In genomic region chr19:12453495-12453894, GRCh38 we compare ENCODE assay signal across 26 cellular contexts. TPM values are rescaled to one million over a fixed set of nuclear protein-coding genes. Genes with fewer than 3 reads are reported as not detected.
DNase-seq lines count a peak whose midpoint lies in the region; TF ChIP-seq lines count a peak whose summit lies in the region.
"Had no signal": no experiment of that assay in that cellular context is flagged by ENCODE, and none has a peak within 500 bp of the region (broad histone marks: within the 10 kb centered on the region; RNA-seq: fewer than 3 reads in every experiment).

No MANE protein-coding gene starts in this region.

- no peak overlapping the region for H3K23ac ChIP-seq in trophoblast cell (ENCODE audit: low read length)

- DNase-seq in Calu3 (peak; percentile 32), PC-9 (peak; percentile 55 to 69), trophoblast cell (peak; percentile 79 to 93), pons (ENCODE audit: low spot score) (no peak), NCI-H1930 (lab: John Stamatoyannopoulos, UW) (no peak), NCI-H526 (lab: John Stamatoyannopoulos, UW) (no peak)
- DNase-seq: activated CD4-positive, alpha-beta T cell treated with anti-CD3 and anti-CD28 coated beads for 48 hours; activated CD8-positive, alpha-beta memory T cell treated with anti-CD3 and anti-CD28 coated beads for 24 hours; activated effector memory CD4-positive, alpha-beta T cell treated with Interleukin-2 at 50 U/mL for 16 hours; anterior cingulate cortex; CD8-positive, alpha-beta T cell; DMS 273 treated with DMSO at 0.1 percent for 48 hours; gastrocnemius medialis; HCEC 1CT; IMR-90; NCI-H1092; NCI-H187 treated with DMSO at 0.1 percent for 48 hours; NCI-H2227 treated with DMSO at 0.1 percent for 48 hours; ovary; stimulated activated naive CD4-positive, alpha-beta T cell; T1000; WERI-Rb-1 had no signal

- intact Hi-C loops in Calu3 (cut with micrococcal nuclease; ENCODE audit: unreplicated experiment) (no loop called here), PC-9 (cut with micrococcal nuclease; ENCODE audit: unreplicated experiment) (no loop called here)

- H3K9ac ChIP-seq in HUES48 (ENCODE audit: low read depth, low read length): no peak overlapping the region
- H3K9ac ChIP-seq in trophoblast cell (ENCODE audit: low read length): no peak overlapping the region

- no peak overlapping the region for H3K4me3 Mint-ChIP-seq in Calu3 (ENCODE audit: low read depth, unreplicated experiment)
- H3K4me3 Mint-ChIP-seq: activated naive CD8-positive, alpha-beta T cell; B cell; CD8-positive, alpha-beta T cell had no signal

- H3K36me3 ChIP-seq in HUES48 (ENCODE audit: control insufficient read depth, insufficient read depth, low read length): no peaks in the 10 kb centered on the region
- H3K36me3 ChIP-seq in PC-9 (ENCODE audit: low read depth): no peaks in the 10 kb centered on the region
- peaks cover 0 to 2% of the 10 kb centered on the region in 2 experiments for H3K36me3 ChIP-seq in trophoblast cell (ENCODE audit: control insufficient read depth in 1 of 2, insufficient read depth in 2 of 2, low read length in 2 of 2)
- H3K36me3 ChIP-seq: gastrocnemius medialis, ovary, WERI-Rb-1 had no signal

- H3K4me1 ChIP-seq in HUES48 (ENCODE audit: control insufficient read depth, insufficient read depth, low read length): no peaks in the 10 kb centered on the region
- H3K4me1 ChIP-seq in PC-9 (replicated peaks; ENCODE audit: insufficient read depth): peaks cover 16% of the 10 kb centered on the region
- H3K4me1 ChIP-seq in trophoblast cell (ENCODE audit: control insufficient read depth in 1 of 2, insufficient read depth in 2 of 2, low read length in 2 of 2): no peaks in the 10 kb centered on the region
- H3K4me1 ChIP-seq: gastrocnemius medialis had no signal

- H3K4me2 ChIP-seq in PC-9 (peak overlapping the region; percentile 50), trophoblast cell (ENCODE audit: low read length) (no peak overlapping the region)

- H3K27ac ChIP-seq in HUES48 (ENCODE audit: low read depth, low read length) (peak overlapping the region; percentile 27), PC-9 (no peak overlapping the region), trophoblast cell (ENCODE audit: low read depth, low read length) (no peak overlapping the region)
- H3K27ac ChIP-seq: gastrocnemius medialis, ovary, skin epidermis, WERI-Rb-1 had no signal

- H3F3A ChIP-seq in PC-9 (ENCODE audit: insufficient read depth, low read depth): 0 out of 2 replicates have a peak, but pooled peaks cover 3% of the 10 kb centered on the region

- BruUV-seq in Calu3 (replicated peaks; lab: Mats Ljungman, UMichigan) (no TSS peak), PC-9 (replicated peaks; lab: Mats Ljungman, UMichigan) (no TSS peak)

- H3K4me1 Mint-ChIP-seq in Calu3 (ENCODE audit: low read depth, unreplicated experiment): no peaks in the 10 kb centered on the region
- H3K4me1 Mint-ChIP-seq: B cell had no signal

- H3K9me3 Mint-ChIP-seq in Calu3 (ENCODE audit: low read depth, unreplicated experiment): peaks cover 8% of the 10 kb centered on the region

- H3K9me2 ChIP-seq in PC-9 (ENCODE audit: insufficient read depth): no peaks in the 10 kb centered on the region

- no peaks in the 10 kb centered on the region for H3K36me3 Mint-ChIP-seq in Calu3 (ENCODE audit: insufficient read depth, unreplicated experiment)

- no peak overlapping the region for H4K91ac ChIP-seq in trophoblast cell (ENCODE audit: low read depth, low read length)

- no peaks in the 10 kb centered on the region for H3K27me3 ChIP-seq in HUES48 (ENCODE audit: control insufficient read depth, insufficient read depth, low read length)
- H3K27me3 ChIP-seq in PC-9 (ENCODE audit: insufficient read depth, low read depth): no peaks in the 10 kb centered on the region
- H3K27me3 ChIP-seq in trophoblast cell (ENCODE audit: insufficient read depth, low read length): no peaks in the 10 kb centered on the region
- H3K27me3 ChIP-seq: gastrocnemius medialis, ovary had no signal

- H3K14ac ChIP-seq in trophoblast cell (ENCODE audit: low read length): no peak overlapping the region

- H2BK12ac ChIP-seq in trophoblast cell (ENCODE audit: low read length): no peak overlapping the region

- no peak overlapping the region for H4K12ac ChIP-seq in trophoblast cell (ENCODE audit: low read depth, low read length)

- no peak overlapping the region for H3K18ac ChIP-seq in trophoblast cell (ENCODE audit: low read length)

- H3K4me3 ChIP-seq in HUES48 (ENCODE audit: low read depth, low read length) (no peak overlapping the region), PC-9 (no peak overlapping the region), trophoblast cell (ENCODE audit: low read depth, low read length) (no peak overlapping the region)
- H3K4me3 ChIP-seq: ovary, skin epidermis had no signal

- WGBS in trophoblast cell (ENCODE audit: extremely low coverage, insufficient coverage, insufficient read length): no CpG with 5 or more reads among the region's 6 CpGs

- H2AFZ ChIP-seq in PC-9 (no peak overlapping the region), trophoblast cell (ENCODE audit: insufficient read depth, low read length, poor library complexity) (no peak overlapping the region)

- H2BK120ac ChIP-seq in trophoblast cell (ENCODE audit: insufficient read depth, low read length, poor library complexity): no peak overlapping the region

- H3K27me3 Mint-ChIP-seq in Calu3 (ENCODE audit: unreplicated experiment): no peaks in the 10 kb centered on the region
- H3K27me3 Mint-ChIP-seq: activated naive CD8-positive, alpha-beta T cell; B cell had no signal

- H3K27ac Mint-ChIP-seq in Calu3 (ENCODE audit: unreplicated experiment): no peak overlapping the region
- H3K27ac Mint-ChIP-seq: activated naive CD8-positive, alpha-beta T cell; B cell; CD8-positive, alpha-beta T cell had no signal

- H3K79me2 ChIP-seq in PC-9 (ENCODE audit: low read depth) (no peaks in the 10 kb centered on the region), trophoblast cell (ENCODE audit: control insufficient read depth, insufficient read depth, low read length, poor library complexity) (no peaks in the 10 kb centered on the region)

- H4K20me1 ChIP-seq in PC-9 (ENCODE audit: insufficient read depth): no peaks in the 10 kb centered on the region

- CTCF ChIA-PET in Calu3 (lab: Charles Lee) (no interaction called here), PC-9 (lab: Charles Lee) (no interaction called here)

- H2AK5ac ChIP-seq in trophoblast cell (ENCODE audit: low read length): no peak overlapping the region

- POLR2A ChIA-PET in PC-9 (lab: Charles Lee; ENCODE audit: unreplicated experiment): no interaction called here

- no peak overlapping the region for H2BK5ac ChIP-seq in trophoblast cell (ENCODE audit: low read depth, low read length, poor library complexity)

- H3K79me1 ChIP-seq in trophoblast cell (ENCODE audit: low read length): no peaks in the 10 kb centered on the region

- H3K9me3 ChIP-seq in HUES48 (ENCODE audit: control insufficient read depth, insufficient read depth, low read length) (peaks cover 57% of the 10 kb centered on the region), PC-9 (ENCODE audit: insufficient read depth, low read depth) (peaks cover 4% of the 10 kb centered on the region; the same call in 1 of the 2 replicates), trophoblast cell (ENCODE audit: insufficient read depth, low read depth, low read length) (peaks cover 19% of the 10 kb centered on the region)
- H3K9me3 ChIP-seq: gastrocnemius medialis, ovary had no signal

- H4K8ac ChIP-seq in trophoblast cell (ENCODE audit: low read depth, low read length): no peak overlapping the region

- TF ChIP-seq CTCF in Calu3 (IDR thresholded peaks at IDR 0.05; ENCODE audit: unreplicated experiment): no peak
- no peak for TF ChIP-seq CTCF in PC-9 (conservative IDR thresholded peaks at IDR 0.05)

- H3K4ac ChIP-seq in trophoblast cell (ENCODE audit: low read depth, low read length): no peak overlapping the region

RNA-seq across cellular contexts. Expression of gene ZNF443, which starts 12.7 kb away (rescaled TPM):
- 7.5 and 8.6 TPM in 2 replicates for total RNA-seq in Calu3 (2022)
- 3.3 and 3.5 TPM in 2 replicates for total RNA-seq in PC-9 (2021)
- 2.8 and 3.0 TPM in 2 replicates for polyA plus RNA-seq in trophoblast cell (2013)

RNA-seq across cellular contexts. Expression of gene ZNF709, which starts 31.1 kb away (rescaled TPM):
- total RNA-seq in Calu3 (2022): 1.6 and 1.7 TPM in 2 replicates
- 1.6 and 1.8 TPM in 2 replicates for total RNA-seq in PC-9 (2021)
- polyA plus RNA-seq in trophoblast cell (2013): 1.1 and 1.2 TPM in 2 replicates

RNA-seq across cellular contexts. Expression of gene ZNF799, which starts 52.4 kb away (rescaled TPM):
- total RNA-seq in Calu3 (2022): 5.1 and 7.4 TPM in 2 replicates
- 2.5 and 2.9 TPM in 2 replicates for total RNA-seq in PC-9 (2021)
- polyA plus RNA-seq in trophoblast cell (2013): 2.9 and 3.2 TPM in 2 replicates

Comparison
In these comparisons a context has a peak if more than half of its experiments do, and no peak if none do; other contexts are left out.
1. DNase-seq: peak in Calu3 (single experiment), PC-9 (2 of 2) and trophoblast cell (2 of 2); none in pons (single experiment), NCI-H1930 (0 of 2) and NCI-H526 (0 of 2).